In genomic region chr14:104346112-104346462, GRCh38 we compare ENCODE assay signal across 22 cellular contexts.
DNase-seq lines count a peak whose midpoint lies in the region; ATAC-seq and TF ChIP-seq lines count a peak whose summit lies in the region.
"Had no signal": no experiment of that assay in that cellular context is flagged by ENCODE, and none has a peak within 500 bp of the region (broad histone marks: within the 10 kb centered on the region; RNA-seq: fewer than 3 reads in every experiment).

No MANE protein-coding gene starts in this region.

- H3K4me3 Mint-ChIP-seq in activated T-cell treated with anti-CD3 and anti-CD28 coated beads, Interleukin-2, amount 50 U/mL, for 4 hours = no peak overlapping the region
- H3K4me3 Mint-ChIP-seq in naive thymus-derived CD4-positive, alpha-beta T cell = no peak overlapping the region
- H3K4me3 Mint-ChIP-seq in T-helper 2 cell treated with Interferon-gamma antibody and Interleukin-4, amounts not matched to agents 5 μg/mL and 100 μg/mL, for 36 hours = no peak overlapping the region
- H3K4me3 Mint-ChIP-seq: B cell; CD8-positive, alpha-beta memory T cell had no signal

- no peaks in the 10 kb centered on the region for H3K4me1 ChIP-seq in HEK293 (ENCODE audit: control insufficient read depth, insufficient read depth, low read length)
- H3K4me1 ChIP-seq in naive thymus-derived CD4-positive, alpha-beta T cell (ENCODE audit: control insufficient read depth in 2 of 2, insufficient read depth in 2 of 2, low read length in 2 of 2) = no peaks in the 10 kb centered on the region
- H3K4me1 ChIP-seq in aorta (ENCODE audit: control insufficient read depth in 1 of 2, insufficient read depth in 2 of 2, low read length in 2 of 2) = no peaks in the 10 kb centered on the region

- TF ChIP-seq CTCF in HEK293 (tag by site-specific recombination; IDR thresholded peaks at IDR 0.05) = no peak

- H3K9me3 Mint-ChIP-seq in activated T-cell treated with anti-CD3 and anti-CD28 coated beads, Interleukin-2, amount 50 U/mL, for 4 hours = peaks cover 4% of the 10 kb centered on the region
- H3K9me3 Mint-ChIP-seq in naive thymus-derived CD4-positive, alpha-beta T cell = peaks cover 0 to 5% (median 0%) of the 10 kb centered on the region in 11 donors
- no peaks in the 10 kb centered on the region for H3K9me3 Mint-ChIP-seq in T-helper 2 cell treated with Interferon-gamma antibody and Interleukin-4, amounts not matched to agents 5 μg/mL and 100 μg/mL, for 36 hours
- H3K9me3 Mint-ChIP-seq: CD8-positive, alpha-beta memory T cell had no signal

- CTCF ChIA-PET in HEK293 (lab: Yijun Ruan, JAX) = interaction anchor here (0.6 kb wide), 1 partner anchor 113 kb away, joined by 4 read pairs; no protein-coding TSS in a partner anchor
- CTCF ChIA-PET in naive thymus-derived CD4-positive, alpha-beta T cell (lab: Charles Lee) = no interaction called here

- H3K36me3 Mint-ChIP-seq in activated T-cell treated with anti-CD3 and anti-CD28 coated beads, Interleukin-2, amount 50 U/mL, for 4 hours (ENCODE audit: insufficient read depth) = no peaks in the 10 kb centered on the region
- H3K36me3 Mint-ChIP-seq in naive thymus-derived CD4-positive, alpha-beta T cell = peaks cover 0 to 3% (median 0%) of the 10 kb centered on the region in 5 donors
- no peaks in the 10 kb centered on the region for H3K36me3 Mint-ChIP-seq in T-helper 2 cell treated with Interferon-gamma antibody and Interleukin-4, amounts not matched to agents 5 μg/mL and 100 μg/mL, for 36 hours (ENCODE audit: low read depth)

- no peak for ATAC-seq in activated T-cell treated with anti-CD3 and anti-CD28 coated beads, Interleukin-2, amount 50 U/mL, for 4 hours
- ATAC-seq in sciatic nerve = no peak
- ATAC-seq in naive thymus-derived CD4-positive, alpha-beta T cell = no peak
- ATAC-seq in aorta (ENCODE audit: low FRiP score) = no peak
- ATAC-seq: GM12878 had no signal

- WGBS in aorta, 2 donors = 84 to 85% methylated on average over 16 of the region's 16 CpGs

- H3K27ac Mint-ChIP-seq in naive thymus-derived CD4-positive, alpha-beta T cell = no peak overlapping the region
- H3K27ac Mint-ChIP-seq in T-helper 2 cell treated with Interferon-gamma antibody and Interleukin-4, amounts not matched to agents 5 μg/mL and 100 μg/mL, for 36 hours = no peak overlapping the region
- H3K27ac Mint-ChIP-seq: B cell had no signal

- no peaks in the 10 kb centered on the region for H3K9me3 ChIP-seq in HEK293 (ENCODE audit: control insufficient read depth, insufficient read depth, low read depth, low read length)
- H3K9me3 ChIP-seq in naive thymus-derived CD4-positive, alpha-beta T cell (ENCODE audit: control insufficient read depth in 2 of 3, low read length in 3 of 3) = no peaks in the 10 kb centered on the region
- peaks cover 2% of the 10 kb centered on the region for H3K9me3 ChIP-seq in aorta (ENCODE audit: control insufficient read depth, low read length)

- H3K4me1 Mint-ChIP-seq in activated T-cell treated with anti-CD3 and anti-CD28 coated beads, Interleukin-2, amount 50 U/mL, for 4 hours (ENCODE audit: low read depth) = no peaks in the 10 kb centered on the region
- peaks cover 0 to 15% (median 0%) of the 10 kb centered on the region in 7 donors for H3K4me1 Mint-ChIP-seq in naive thymus-derived CD4-positive, alpha-beta T cell
- H3K4me1 Mint-ChIP-seq in T-helper 2 cell treated with Interferon-gamma antibody and Interleukin-4, amounts not matched to agents 5 μg/mL and 100 μg/mL, for 36 hours (ENCODE audit: low read depth) = no peaks in the 10 kb centered on the region
- H3K4me1 Mint-ChIP-seq: B cell; CD8-positive, alpha-beta memory T cell had no signal

- H3K27ac ChIP-seq in HEK293 (ENCODE audit: extremely low read depth, low read depth, low read length) (no peak overlapping the region), aorta (ENCODE audit: low read depth in 1 of 2, low read length in 2 of 2) (no peak overlapping the region)
- H3K27ac ChIP-seq in naive thymus-derived CD4-positive, alpha-beta T cell (ENCODE audit: low read depth, low read length) = no peak overlapping the region
- H3K27ac ChIP-seq: 22Rv1, HL-60 had no signal

- intact Hi-C loops in sciatic nerve (cut with DNase I) (no loop called here), aorta (cut with DNase I) (no loop called here)
- intact Hi-C loops in naive thymus-derived CD4-positive, alpha-beta T cell (cut with micrococcal nuclease) = no loop called here

- POLR2A ChIA-PET in HEK293 (lab: Yijun Ruan, JAX) = no interaction called here
- POLR2A ChIA-PET in naive thymus-derived CD4-positive, alpha-beta T cell (lab: Charles Lee) = no interaction called here

- H3K36me3 ChIP-seq in HEK293 (ENCODE audit: control insufficient read depth in 2 of 2, insufficient read depth in 1 of 2, low read length in 2 of 2) (no peaks in the 10 kb centered on the region), aorta (ENCODE audit: control insufficient read depth in 1 of 2, insufficient read depth in 2 of 2, low read length in 1 of 2) (no peaks in the 10 kb centered on the region)
- H3K36me3 ChIP-seq in naive thymus-derived CD4-positive, alpha-beta T cell (ENCODE audit: control insufficient read depth in 2 of 3, insufficient read depth in 3 of 3, low read length in 3 of 3) = no peaks in the 10 kb centered on the region

- H3K4me3 ChIP-seq in HEK293 (ENCODE audit: low read depth, low read length) (no peak overlapping the region), aorta (ENCODE audit: low read length in 2 of 2) (no peak overlapping the region)
- H3K4me3 ChIP-seq in naive thymus-derived CD4-positive, alpha-beta T cell (ENCODE audit: low read length) = no peak overlapping the region
- H3K4me3 ChIP-seq: GM12878 had no signal

- H3K27me3 Mint-ChIP-seq in activated T-cell treated with anti-CD3 and anti-CD28 coated beads, Interleukin-2, amount 50 U/mL, for 4 hours (ENCODE audit: low read depth) = peaks cover 13% of the 10 kb centered on the region
- H3K27me3 Mint-ChIP-seq in naive thymus-derived CD4-positive, alpha-beta T cell = peaks cover 2 to 14% (median 7%) of the 10 kb centered on the region in 5 donors
- H3K27me3 Mint-ChIP-seq in T-helper 2 cell treated with Interferon-gamma antibody and Interleukin-4, amounts not matched to agents 5 μg/mL and 100 μg/mL, for 36 hours (ENCODE audit: low read depth) = no peaks in the 10 kb centered on the region

- no peaks in the 10 kb centered on the region for H3K27me3 ChIP-seq in naive thymus-derived CD4-positive, alpha-beta T cell (ENCODE audit: control insufficient read depth in 2 of 2, insufficient read depth in 2 of 2, low read length in 2 of 2)
- no peaks in the 10 kb centered on the region for H3K27me3 ChIP-seq in aorta (ENCODE audit: control insufficient read depth in 1 of 2, insufficient read depth in 2 of 2, low read length in 1 of 2)

- peak; percentile 3 for DNase-seq in activated T-cell treated with anti-CD3 and anti-CD28 coated beads, Interleukin-2, amount 50 U/mL, for 1 hour
- no peak for DNase-seq in activated T-cell treated with anti-CD3 and anti-CD28 coated beads, Interleukin-2, amount 50 U/mL, for 4 hours
- DNase-seq in ecto neural progenitor cell (ENCODE audit: low spot score) (peak; percentile 45), sciatic nerve (ENCODE audit: low spot score) (peak; percentile 51), aorta (no peak)
- DNase-seq in naive thymus-derived CD4-positive, alpha-beta T cell = no peak
- DNase-seq in T-helper 2 cell treated with Interferon-gamma antibody and Interleukin-4, amounts not matched to agents 5 μg/mL and 100 μg/mL, for 36 hours (ENCODE audit: low spot score) = no peak
- DNase-seq: CD8-positive, alpha-beta memory T cell; DMS79 treated with DMSO at 0.1 percent for 48 hours; GDM1; Kasumi-1; MV-4-11; NCI-H187 treated with DMSO at 0.1 percent for 48 hours; NCI-H446; NK-92 treated with Interleukin-12 subunit alpha and Interleukin-12 subunit beta, amount 100 ng/mL, for 24 hours; OCI-M1; RPMI8226 had no signal

TF ChIP-seq in HEK293, 187 proteins besides CTCF, POLR2A, EP300 and RAD21:
- no peak for TF ChIP-seq ZNF449 (tag by site-specific recombination; IDR thresholded peaks at IDR 0.05)
- no peak for TF ChIP-seq ZNF704 (tag by site-specific recombination; IDR thresholded peaks at IDR 0.05)
- TF ChIP-seq ZNF660 (tag by site-specific recombination; IDR thresholded peaks at IDR 0.05) = no peak
- peak; percentile 96 for TF ChIP-seq KLF1 (tag by site-specific recombination; IDR thresholded peaks at IDR 0.05)
- TF ChIP-seq ZXDB (tag by site-specific recombination; IDR thresholded peaks at IDR 0.05) = no peak

Comparison
In these comparisons a context has a peak if more than half of its experiments do, and no peak if none do; other contexts are left out.
1. DNase-seq: peak in activated T-cell treated with anti-CD3 and anti-CD28 coated beads, Interleukin-2, amount 50 U/mL, for 1 hour (single experiment), ecto neural progenitor cell (single experiment) and sciatic nerve (single experiment); none in activated T-cell treated with anti-CD3 and anti-CD28 coated beads, Interleukin-2, amount 50 U/mL, for 4 hours (single experiment), naive thymus-derived CD4-positive, alpha-beta T cell (0 of 9), T-helper 2 cell treated with Interferon-gamma antibody and Interleukin-4, amounts not matched to agents 5 μg/mL and 100 μg/mL, for 36 hours (single experiment) and aorta (0 of 2).